In the genomic region with DNA sequence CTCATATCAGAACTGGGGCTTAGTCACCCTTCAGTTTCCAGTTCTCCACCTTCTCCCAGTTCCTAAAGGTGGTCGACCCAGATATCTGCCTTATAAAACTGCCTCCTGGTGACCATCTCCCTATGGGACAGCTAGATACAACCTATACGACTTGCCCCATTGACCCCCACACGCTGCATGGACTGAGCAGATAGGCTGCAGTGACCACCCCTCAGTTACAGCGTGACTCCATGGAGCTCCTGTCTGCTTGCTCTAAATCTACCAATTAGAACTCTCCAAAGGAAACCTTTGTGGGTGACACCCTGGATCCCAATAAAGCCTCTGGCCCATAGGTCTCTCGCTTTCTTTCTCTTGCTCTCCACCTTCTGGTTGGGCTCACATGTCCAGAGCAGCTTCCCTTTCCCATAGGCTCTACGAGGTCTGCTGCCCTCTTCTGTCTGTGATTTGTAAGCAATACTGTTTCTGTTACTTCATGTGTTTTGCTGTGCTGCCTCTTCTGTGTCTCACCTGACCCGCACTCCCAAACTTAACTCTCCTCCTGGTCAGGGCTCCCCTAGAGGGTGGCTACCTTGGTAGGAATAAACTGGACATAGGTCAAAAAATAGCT, we compare ENCODE assay signal across 9 cellular contexts.
A peak's percentile ranks its signal among the peaks of the same experiment; 100 is the strongest.
DNase-seq lines count a peak whose midpoint lies in the region; ATAC-seq and TF ChIP-seq lines count a peak whose summit lies in the region.
"Had no signal": no experiment of that assay in that cellular context is flagged by ENCODE, and none has a peak within 500 bp of the region (broad histone marks: within the 10 kb centered on the region; RNA-seq: fewer than 3 reads in every experiment).

No MANE protein-coding gene starts in this region.

- no peaks in the 10 kb centered on the region for H3K36me3 ChIP-seq in Karpas-422 (ENCODE audit: insufficient read depth, low read length)
- H3K36me3 ChIP-seq in neural progenitor cell: no peaks in the 10 kb centered on the region
- H3K36me3 ChIP-seq: cardiac muscle cell had no signal

- H3K79me2 ChIP-seq in Karpas-422 (ENCODE audit: low read length): no peaks in the 10 kb centered on the region
- no peaks in the 10 kb centered on the region for H3K79me2 ChIP-seq in neural progenitor cell (ENCODE audit: low read depth)

- no peak overlapping the region for H3K27ac ChIP-seq in Karpas-422 (ENCODE audit: low read length)
- no peak overlapping the region for H3K27ac ChIP-seq in neural progenitor cell
- H3K27ac ChIP-seq in coronary artery: no peak overlapping the region
- H3K27ac ChIP-seq: cardiac muscle cell had no signal

- H3K4me3 ChIP-seq in Karpas-422 (ENCODE audit: low read length) (no peak overlapping the region), neural progenitor cell (no peak overlapping the region), coronary artery (no peak overlapping the region)
- H3K4me3 ChIP-seq: cardiac muscle cell had no signal

- H3K27ac Mint-ChIP-seq in brain (no peak overlapping the region), neural progenitor cell (no peak overlapping the region)
- no peak overlapping the region for H3K27ac Mint-ChIP-seq in effector memory CD8-positive, alpha-beta T cell

- H3K9me3 ChIP-seq in Karpas-422 (ENCODE audit: low read length) (no peaks in the 10 kb centered on the region), neural progenitor cell (ENCODE audit: low read depth) (no peaks in the 10 kb centered on the region)

- ATAC-seq in GM21529 (IDR thresholded peaks at IDR 0.05; ENCODE audit: unreplicated experiment): no peak
- ATAC-seq in effector memory CD8-positive, alpha-beta T cell (replicated peaks): no peak

- H3K27me3 Mint-ChIP-seq in brain (no peaks in the 10 kb centered on the region), neural progenitor cell (ENCODE audit: insufficient read depth, low read depth) (no peaks in the 10 kb centered on the region)
- H3K27me3 Mint-ChIP-seq in effector memory CD8-positive, alpha-beta T cell: no peaks in the 10 kb centered on the region

- H3K4me3 Mint-ChIP-seq in brain (no peak overlapping the region), neural progenitor cell (no peak overlapping the region)
- no peak overlapping the region for H3K4me3 Mint-ChIP-seq in effector memory CD8-positive, alpha-beta T cell

- H3K36me3 Mint-ChIP-seq in brain (no peaks in the 10 kb centered on the region), neural progenitor cell (no peaks in the 10 kb centered on the region)
- H3K36me3 Mint-ChIP-seq in effector memory CD8-positive, alpha-beta T cell (ENCODE audit: insufficient read depth): no peaks in the 10 kb centered on the region

- H3K9me3 Mint-ChIP-seq in brain: no peaks in the 10 kb centered on the region
- H3K9me3 Mint-ChIP-seq in neural progenitor cell: no peaks in the 10 kb centered on the region
- H3K9me3 Mint-ChIP-seq in effector memory CD8-positive, alpha-beta T cell: peaks cover 12 to 16% of the 10 kb centered on the region in 2 donors

- TF ChIP-seq CTCF in GM10266 (IDR thresholded peaks at IDR 0.05; ENCODE audit: control insufficient read depth, insufficient read depth, low read depth, missing control alignments) (peak; percentile 24), brain (conservative IDR thresholded peaks at IDR 0.05) (peak; percentile 60 to 68), neural progenitor cell (IDR thresholded peaks at IDR 0.05) (peak; percentile 44), coronary artery (IDR thresholded peaks at IDR 0.05) (no peak)

- H3K9ac ChIP-seq in Karpas-422 (ENCODE audit: low read length) (no peak overlapping the region), neural progenitor cell (no peak overlapping the region)

- H3K4me1 ChIP-seq in Karpas-422 (ENCODE audit: low read length): no peaks in the 10 kb centered on the region
- no peaks in the 10 kb centered on the region for H3K4me1 ChIP-seq in neural progenitor cell

- H3K4me1 Mint-ChIP-seq in brain (peaks cover 18% of the 10 kb centered on the region), neural progenitor cell (no peaks in the 10 kb centered on the region)
- H3K4me1 Mint-ChIP-seq in effector memory CD8-positive, alpha-beta T cell (ENCODE audit: low read depth in 2 of 2): no peaks in the 10 kb centered on the region

- DNase-seq in GM10266 (ENCODE audit: extremely low spot score) (no peak), Karpas-422 (peak; percentile 62), neural progenitor cell (ENCODE audit: low spot score) (peak; percentile 40), coronary artery (ENCODE audit: low spot score) (no peak)
- no peak for DNase-seq in effector memory CD8-positive, alpha-beta T cell
- DNase-seq in activated effector memory CD4-positive, alpha-beta T cell treated with anti-CD3 and anti-CD28 coated beads, Interleukin-2, amount 50 U/mL, for 16 hours: no peak

- no peak overlapping the region for H2AFZ ChIP-seq in Karpas-422 (ENCODE audit: low read length)
- no peak overlapping the region for H2AFZ ChIP-seq in neural progenitor cell (replicated peaks)

- H3K27me3 ChIP-seq in Karpas-422 (ENCODE audit: low read length) (no peaks in the 10 kb centered on the region), neural progenitor cell (no peaks in the 10 kb centered on the region)
- H3K27me3 ChIP-seq: cardiac muscle cell had no signal

- H3K4me2 ChIP-seq in Karpas-422 (ENCODE audit: low read depth, low read length, poor library complexity, severe bottlenecking) (no peak overlapping the region), neural progenitor cell (no peak overlapping the region)

- H4K20me1 ChIP-seq in Karpas-422 (ENCODE audit: insufficient read depth, low read depth, low read length): no peaks in the 10 kb centered on the region
- no peaks in the 10 kb centered on the region for H4K20me1 ChIP-seq in neural progenitor cell (ENCODE audit: low read depth)

- no peaks in the 10 kb centered on the region for H3K9me2 ChIP-seq in Karpas-422 (replicated peaks; ENCODE audit: insufficient read depth, low read length)

- no peaks in the 10 kb centered on the region for H3F3A ChIP-seq in neural progenitor cell (ENCODE audit: low read depth)

Comparison
In these comparisons a context has a peak if more than half of its experiments do, and no peak if none do; other contexts are left out.
1. DNase-seq: peak in Karpas-422 (single experiment) and neural progenitor cell (single experiment); none in GM10266 (single experiment), coronary artery (single experiment), effector memory CD8-positive, alpha-beta T cell (0 of 3) and activated effector memory CD4-positive, alpha-beta T cell treated with anti-CD3 and anti-CD28 coated beads, Interleukin-2, amount 50 U/mL, for 16 hours (single experiment).